8 cellular contexts compared by ENCODE assay signal in genomic region chr1:46616277-46617107, GRCh38. TPM values are rescaled to one million over a fixed set of nuclear protein-coding genes. Genes with fewer than 3 reads are reported as not detected.
A peak's percentile ranks its signal among the peaks of the same experiment; 100 is the strongest.
DNase-seq lines count a peak whose midpoint lies in the region; ATAC-seq and TF ChIP-seq lines count a peak whose summit lies in the region.

Gene MOB3C, minus strand, starts transcription at chr1:46616811. Its CDS starts 3,490 bp downstream, at chr1:46613321.

- no peaks in the 10 kb centered on the region for H3K9me3 ChIP-seq in Karpas-422 (ENCODE audit: low read length)

- H3K27me3 ChIP-seq in Karpas-422 (ENCODE audit: low read length) (no peaks in the 10 kb centered on the region), kidney epithelial cell (ENCODE audit: control insufficient read depth, insufficient read depth, low read length) (no peaks in the 10 kb centered on the region)

- H3K27ac ChIP-seq in Karpas-422 (ENCODE audit: low read length), result no peak within 1 kb of the TSS

- H4K20me1 ChIP-seq in Karpas-422 (ENCODE audit: insufficient read depth, low read depth, low read length), result no peaks in the 10 kb centered on the region

- no peaks in the 10 kb centered on the region for H3K36me3 ChIP-seq in Karpas-422 (ENCODE audit: insufficient read depth, low read length)
- no peaks in the 10 kb centered on the region for H3K36me3 ChIP-seq in kidney epithelial cell (ENCODE audit: control insufficient read depth, insufficient read depth, low read length)

- H3K9ac ChIP-seq in Karpas-422 (ENCODE audit: low read length), result peak within 1 kb of the TSS; percentile 83

- H3K9me2 ChIP-seq in Karpas-422 (replicated peaks; ENCODE audit: insufficient read depth, low read length), result no peaks in the 10 kb centered on the region

- peak; percentile 59 for ATAC-seq in GM21717 (IDR thresholded peaks at IDR 0.05; ENCODE audit: unreplicated experiment)
- ATAC-seq in activated CD4-positive, CD25-positive, alpha-beta regulatory T cell treated with anti-CD3 and anti-CD28 coated beads, Interleukin-2, amount 50 U/mL, for 24 hours, result peak; percentile 69 to 77

- H3K4me2 ChIP-seq in Karpas-422 (ENCODE audit: low read depth, low read length, poor library complexity, severe bottlenecking), result peak within 1 kb of the TSS; percentile 88

- H3K4me3 ChIP-seq in Karpas-422 (ENCODE audit: low read length) (peak within 1 kb of the TSS; percentile 83), kidney epithelial cell (ENCODE audit: low read depth, low read length) (peak within 1 kb of the TSS; percentile 81)

- TF ChIP-seq CTCF in kidney epithelial cell (IDR thresholded peaks at IDR 0.05; ENCODE audit: insufficient read depth, low read length, poor library complexity, severe bottlenecking), result no peak

- no peaks in the 10 kb centered on the region for H3K79me2 ChIP-seq in Karpas-422 (ENCODE audit: low read length)

- H3K4me1 ChIP-seq in Karpas-422 (ENCODE audit: low read length), result peaks cover 15% of the 10 kb centered on the region

- peak; percentile 80 for DNase-seq in Daoy (ENCODE audit: low read depth)
- DNase-seq in Karpas-422, result peak; percentile 71
- DNase-seq in cerebellar nuclear complex (lab: John Stamatoyannopoulos, UW), result peak; percentile 68 to 78
- DNase-seq in kidney epithelial cell (ENCODE audit: low read depth), result no peak
- peak; percentile 29 to 51 for DNase-seq in stimulated activated CD4-positive, alpha-beta T cell treated with anti-CD3 and anti-CD28 coated beads, Interleukin-15, amount 100 ng/mL, for 48 hours (ENCODE audit: low read depth in 2 of 2)
- no peak for DNase-seq in cortex of kidney (lab: John Stamatoyannopoulos, UW)

- peak within 1 kb of the TSS; percentile 94 for H2AFZ ChIP-seq in Karpas-422 (ENCODE audit: low read length)

RNA-seq across cellular contexts. Expression of gene MOB3C, which starts in this region (rescaled TPM):
- 4.0 and 5.1 TPM in 2 replicates for total RNA-seq in Daoy (2014; rRNA removed; shearing (Covaris generic))
- 2.2 and 5.1 TPM in 2 replicates for total RNA-seq in Karpas-422 (2014; rRNA removed; shearing (Covaris generic); ENCODE audit: low replicate concordance)
- 3.1 and 9.0 TPM in 2 replicates for total RNA-seq in kidney epithelial cell

Comparison
In these comparisons a context has a peak if more than half of its experiments do, and no peak if none do; other contexts are left out.
1. DNase-seq: peak in Daoy (single experiment), Karpas-422 (single experiment), cerebellar nuclear complex (2 of 2) and stimulated activated CD4-positive, alpha-beta T cell treated with anti-CD3 and anti-CD28 coated beads, Interleukin-15, amount 100 ng/mL, for 48 hours (2 of 2); none in kidney epithelial cell (single experiment) and cortex of kidney (single experiment).